Comparison of ENCODE assay signal across 22 cellular contexts in the genomic region with DNA sequence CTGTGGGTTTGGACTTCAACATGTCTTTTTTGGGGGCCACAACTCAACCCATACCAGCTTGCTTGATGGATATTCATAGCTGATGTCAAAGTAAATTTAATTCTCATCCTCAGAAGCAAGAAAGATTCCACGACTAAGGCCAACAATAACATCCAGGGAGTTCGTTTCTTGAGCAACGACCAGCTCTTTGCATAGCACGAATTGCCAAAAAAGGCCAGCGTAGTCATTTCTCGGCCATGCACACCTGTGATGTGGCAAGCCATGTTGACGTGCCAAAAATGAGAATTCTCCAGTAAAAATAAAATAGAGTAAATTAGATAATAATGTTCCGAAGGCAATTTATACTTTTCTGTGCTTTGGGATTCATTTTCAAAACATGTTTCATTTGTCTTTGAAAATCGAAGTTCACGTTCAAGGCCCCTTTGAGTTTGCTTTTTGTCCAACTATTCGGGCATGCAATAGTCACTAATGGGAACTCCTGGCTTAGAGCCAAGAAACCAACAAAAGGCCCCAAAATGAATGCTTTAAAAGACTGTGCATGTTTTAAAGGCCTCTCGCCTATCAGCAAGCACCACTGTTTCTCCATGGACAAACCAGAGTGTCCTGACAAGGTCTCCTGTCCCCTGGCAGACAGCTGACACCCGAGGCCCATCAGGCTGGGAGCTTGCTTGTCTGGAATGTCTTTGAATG. TPM values are rescaled to one million over a fixed set of nuclear protein-coding genes. Genes with fewer than 3 reads are reported as not detected.
"Had no signal": no experiment of that assay in that cellular context is flagged by ENCODE, and none has a peak within 500 bp of the region (broad histone marks: within the 10 kb centered on the region; RNA-seq: fewer than 3 reads in every experiment).

No MANE protein-coding gene starts in this region.

- H3K27me3 ChIP-seq: body of pancreas, foreskin keratinocyte, thyroid gland had no signal

- H3K4me3 ChIP-seq: body of pancreas, lower lobe of right lung, thyroid gland had no signal

- H3K4me1 ChIP-seq: body of pancreas, foreskin keratinocyte, lower lobe of right lung, thyroid gland had no signal

- H3K36me3 ChIP-seq: lower lobe of right lung, thyroid gland had no signal

- DNase-seq: activated CD4-positive, alpha-beta T cell treated with anti-CD3 and anti-CD28 coated beads, Interleukin-2, amount 50 U/mL, for 1 hour; activated CD4-positive, CD25-positive, alpha-beta regulatory T cell treated with anti-CD3 and anti-CD28 coated beads, Interleukin-2, amount 50 U/mL, for 72 hours; activated CD8-positive, alpha-beta memory T cell treated with anti-CD3 and anti-CD28 coated beads for 24 hours; activated CD8-positive, alpha-beta memory T cell treated with anti-CD3 and anti-CD28 coated beads, Interleukin-2, amount 50 U/mL, for 48 hours; activated gamma-delta T cell; activated T-cell treated with anti-CD3 and anti-CD28 coated beads, Interleukin-2, amount 50 U/mL, for 48 hours; body of pancreas; effector memory CD8-positive, alpha-beta T cell; foreskin keratinocyte; glutamatergic neuron; islet precursor cell; left colon; lower lobe of right lung; midbrain; posterior cingulate gyrus; stimulated activated naive CD4-positive, alpha-beta T cell; T-helper 2 cell; thyroid gland had no signal

- H3K9me3 ChIP-seq: body of pancreas, lower lobe of right lung, thyroid gland had no signal

- H3K27ac ChIP-seq: body of pancreas, foreskin keratinocyte, lower lobe of right lung, thyroid gland, VCaP had no signal

- ATAC-seq: activated naive CD4-positive, alpha-beta T cell treated with anti-CD3 and anti-CD28 coated beads, Interleukin-2, amount 50 U/mL, for 72 hours; body of pancreas; effector memory CD8-positive, alpha-beta T cell; foreskin keratinocyte; left colon; lower lobe of right lung had no signal

RNA-seq across cellular contexts. Expression of a gene that starts 14.4 kb away (rescaled TPM):
- total RNA-seq: activated naive CD4-positive, alpha-beta T cell treated with anti-CD3 and anti-CD28 coated beads, Interleukin-2, amount 50 U/mL, for 72 hours; dermis microvascular lymphatic vessel endothelial cell; fibroblast of lung; foreskin keratinocyte; lower lobe of right lung had no signal
